ENCODE assay signal across 20 cellular contexts in the genomic region with DNA sequence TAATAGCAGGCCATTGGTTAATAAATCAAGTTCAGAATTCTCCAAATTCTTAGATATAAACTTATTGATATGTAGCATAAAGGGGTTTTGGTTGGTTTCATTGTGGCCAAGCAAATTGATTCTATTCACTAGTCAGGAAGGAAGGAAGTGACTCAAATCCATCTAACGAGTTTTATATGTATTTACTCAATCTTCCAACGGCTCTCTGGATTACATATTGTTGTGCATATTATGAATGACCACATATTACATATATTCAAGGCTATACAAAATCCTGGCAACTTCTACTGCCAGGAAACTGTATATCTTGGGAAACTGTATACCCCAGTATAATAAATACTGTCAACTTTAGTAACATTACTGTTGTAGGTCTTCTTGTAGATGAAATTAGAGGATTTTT. TPM values are rescaled to one million over a fixed set of nuclear protein-coding genes. Genes with fewer than 3 reads are reported as not detected.
"Had no signal": no experiment of that assay in that cellular context is flagged by ENCODE, and none has a peak within 500 bp of the region (broad histone marks: within the 10 kb centered on the region; RNA-seq: fewer than 3 reads in every experiment).

No MANE protein-coding gene starts in this region.

- H3K27ac ChIP-seq: body of pancreas, cardiac muscle cell, foreskin keratinocyte, right lobe of liver, skin epidermis, tibial nerve had no signal

- DNase-seq: activated CD4-positive, alpha-beta T cell treated with anti-CD3 and anti-CD28 coated beads for 1 hour; activated CD4-positive, alpha-beta T cell treated with anti-CD3 and anti-CD28 coated beads, Interleukin-2, amount 50 U/mL, for 1 hour; activated CD8-positive, alpha-beta T cell treated with anti-CD3 and anti-CD28 coated beads, Interleukin-2, amount 10 ng/mL, durations not matched to agents 7 days and 5 days; activated gamma-delta T cell; activated naive CD4-positive, alpha-beta T cell treated with anti-CD3 and anti-CD28 coated beads, Interleukin-2, amount 50 U/mL, for 16 hours; activated naive CD8-positive, alpha-beta T cell treated with anti-CD3 and anti-CD28 coated beads, Interleukin-2, amount 50 U/mL, for 24 hours; body of pancreas; cortex of kidney; effector CD8-positive, alpha-beta T cell; foreskin keratinocyte; kidney; naive thymus-derived CD4-positive, alpha-beta T cell; posterior cingulate gyrus; right lobe of liver; stimulated activated CD4-positive, alpha-beta T cell treated with anti-CD3 and anti-CD28 coated beads, Interleukin-1b, Interleukin-23, amount 100 ng/mL, for 48 hours; stimulated activated naive CD8-positive, alpha-beta T cell treated with anti-CD3 and anti-CD28 coated beads, Interleukin-15, amount 100 ng/mL, for 72 hours had no signal

- H3K4me1 ChIP-seq: body of pancreas, foreskin keratinocyte, right lobe of liver, tibial nerve had no signal

- H3K4me3 ChIP-seq: body of pancreas, cardiac muscle cell, lung, right lobe of liver, skin epidermis, tibial nerve had no signal

- H3K27me3 ChIP-seq: body of pancreas, cardiac muscle cell, foreskin keratinocyte, right lobe of liver, tibial nerve had no signal

- H3K9me3 ChIP-seq: body of pancreas, right lobe of liver, tibial nerve had no signal

- H3K36me3 ChIP-seq: cardiac muscle cell, right lobe of liver, tibial nerve had no signal

- FAIRE-seq: kidney had no signal

RNA-seq across cellular contexts. Expression of gene PDE4B, which starts 20.1 kb away (rescaled TPM):
- total RNA-seq: foreskin keratinocyte had no signal
- polyA plus RNA-seq: foreskin keratinocyte had no signal
